23 cellular contexts compared by ENCODE assay signal in genomic region chr6:25032964-25033363, GRCh38.
"Had no signal": no experiment of that assay in that cellular context is flagged by ENCODE, and none has a peak within 500 bp of the region (broad histone marks: within the 10 kb centered on the region; RNA-seq: fewer than 3 reads in every experiment).

No MANE protein-coding gene starts in this region.

- H3K27me3 ChIP-seq: adrenal gland, hepatocyte, neutrophil, ovary, right atrium auricular region, upper lobe of left lung had no signal

- H3K27ac ChIP-seq: adrenal gland, hepatocyte, left ventricle myocardium inferior, neutrophil, ovary, psoas muscle, right atrium auricular region, upper lobe of left lung had no signal

- H3K4me2 ChIP-seq: hepatocyte had no signal

- H3K9me3 Mint-ChIP-seq: mesothelial cell of epicardium, nephron, WTC11 had no signal

- H3K36me3 ChIP-seq: adrenal gland, left ventricle myocardium inferior, neutrophil, ovary, right atrium auricular region, upper lobe of left lung had no signal

- H3K4me1 ChIP-seq: adrenal gland, left ventricle myocardium inferior, psoas muscle had no signal

- DNase-seq: activated CD4-positive, alpha-beta T cell treated with anti-CD3 and anti-CD28 coated beads for 36 hours; activated CD4-positive, alpha-beta T cell treated with anti-CD3 and anti-CD28 coated beads, Interleukin-2, amount 50 U/mL, for 4 hours; adrenal gland; central memory CD4-positive, alpha-beta T cell; effector memory CD4-positive, alpha-beta T cell; foreskin melanocyte; glutamatergic neuron; kidney glomerular epithelial cell; left ventricle myocardium inferior; ovary; psoas muscle; stimulated activated CD4-positive, alpha-beta T cell treated with anti-CD3 and anti-CD28 coated beads, Interleukin-4, amount 100 ng/mL, for 24 hours; stimulated activated naive CD8-positive, alpha-beta T cell treated with anti-CD3 and anti-CD28 coated beads, Interleukin-15, Interleukin-2, amounts not matched to agents 100 U/mL and 50 U/mL, for 24 hours; T1000 had no signal

- H3K4me3 Mint-ChIP-seq: activated CD4-positive, alpha-beta T cell treated with anti-CD3 and anti-CD28 coated beads for 36 hours; activated naive CD8-positive, alpha-beta T cell; mesothelial cell of epicardium; nephron; WTC11 had no signal

- H2AFZ ChIP-seq: hepatocyte had no signal

- H3K36me3 Mint-ChIP-seq: activated naive CD8-positive, alpha-beta T cell; mesothelial cell of epicardium; WTC11 had no signal

- H3K4me3 ChIP-seq: adrenal gland, hepatocyte, left ventricle myocardium inferior, ovary, psoas muscle, right atrium auricular region, upper lobe of left lung had no signal

- H3K9me3 ChIP-seq: adrenal gland, left ventricle myocardium inferior, neutrophil, ovary, psoas muscle, right atrium auricular region, upper lobe of left lung had no signal

- H3K27ac Mint-ChIP-seq: activated naive CD8-positive, alpha-beta T cell; mesothelial cell of epicardium; nephron; WTC11 had no signal

- H3K4me1 Mint-ChIP-seq: WTC11 had no signal

- H3K27me3 Mint-ChIP-seq: activated CD4-positive, alpha-beta T cell treated with anti-CD3 and anti-CD28 coated beads for 36 hours; activated naive CD8-positive, alpha-beta T cell had no signal

- ATAC-seq: activated CD4-positive, alpha-beta T cell treated with anti-CD3 and anti-CD28 coated beads for 36 hours; esophagus mucosa; psoas muscle; stimulated activated naive CD8-positive, alpha-beta T cell treated with anti-CD3 and anti-CD28 coated beads, Interleukin-15, Interleukin-2, amounts not matched to agents 100 U/mL and 50 U/mL, for 24 hours; WTC11 had no signal
